ENCODE assay signal across 22 cellular contexts in genomic region chr17:56434610-56435009, GRCh38.
DNase-seq lines count a peak whose midpoint lies in the region; ATAC-seq, FAIRE-seq and TF ChIP-seq lines count a peak whose summit lies in the region.
"Had no signal": no experiment of that assay in that cellular context is flagged by ENCODE, and none has a peak within 500 bp of the region (broad histone marks: within the 10 kb centered on the region; RNA-seq: fewer than 3 reads in every experiment).

No MANE protein-coding gene starts in this region.

- no peak overlapping the region for H4K5ac ChIP-seq in H1 (ENCODE audit: insufficient read length, low read depth, low read length)

- no peak overlapping the region for H3K23ac ChIP-seq in H1 (ENCODE audit: insufficient read length)

- intact Hi-C loops in thyroid gland (cut with DNase I) = no loop called here

- no peak overlapping the region for H4K91ac ChIP-seq in H1 (replicated peaks; ENCODE audit: insufficient read length, low read length)

- H3K27me3 ChIP-seq in H1 (replicated peaks in 1 of 4; ENCODE audit: control insufficient read depth in 3 of 4, extremely low read depth in 1 of 4, insufficient read depth in 3 of 4, low read length in 3 of 4) = no peaks in the 10 kb centered on the region
- H3K27me3 ChIP-seq in thyroid gland = no peaks in the 10 kb centered on the region
- H3K27me3 ChIP-seq: BLaER1 treated with 17β-estradiol and CSF1 and Interleukin-3, amounts not matched to agents 10 nM and 100 nM; SJSA1 had no signal

- H3K4me1 ChIP-seq in H1 (replicated peaks in 1 of 4; ENCODE audit: control insufficient read depth in 3 of 4, insufficient read depth in 4 of 4, low read length in 3 of 4) (peaks cover 0 to 7% (median 4%) of the 10 kb centered on the region in 4 experiments; a peak in 5 of 7 replicates), thyroid gland (no peaks in the 10 kb centered on the region)
- H3K4me1 ChIP-seq: A549, HAP-1 had no signal

- H2AK5ac ChIP-seq in H1 (ENCODE audit: low read depth, low read length) = no peak overlapping the region

- no peaks in the 10 kb centered on the region for H3K79me2 ChIP-seq in H1 (ENCODE audit: control insufficient read depth in 1 of 2, insufficient read depth in 2 of 2, low read length in 2 of 2)

- H4K20me1 ChIP-seq in H1 (replicated peaks in 1 of 2; ENCODE audit: control insufficient read depth in 1 of 2, insufficient read depth in 2 of 2, low read length in 2 of 2) = no peaks in the 10 kb centered on the region
- H4K20me1 ChIP-seq: BLaER1 treated with 17β-estradiol and CSF1 and Interleukin-3, amounts not matched to agents 10 nM and 100 nM had no signal

- H3K18ac ChIP-seq in H1 (ENCODE audit: extremely low read depth, low read length) = no peak overlapping the region

- H3K79me1 ChIP-seq in H1 (ENCODE audit: low read depth, low read length) = no peaks in the 10 kb centered on the region

- no peak overlapping the region for H2BK12ac ChIP-seq in H1 (ENCODE audit: low read depth, low read length)

- 96% methylated on average over 10 of the region's 10 CpGs; no CpG with 5 or more reads in 1 of the 2 experiments for WGBS in H1 (ENCODE audit: extremely low coverage in 1 of 2, insufficient coverage in 1 of 2, insufficient read length in 1 of 2, insufficient replicate concordance in 2 of 2, low coverage in 1 of 2, low lambda C conversion rate in 2 of 2, missing lambda C conversion rate in 1 of 2), 2 experiments
- 78 to 84% methylated on average over 10 of the region's 10 CpGs for WGBS in thyroid gland, 2 donors

- TF ChIP-seq POLR2A in H1 (IDR thresholded peaks at IDR 0.05; ENCODE audit: control extremely low read depth in 1 of 2, low read depth in 2 of 2, low read length in 2 of 2) (no peak), thyroid gland (IDR thresholded peaks at IDR 0.05) (no peak)

- H3K9me3 ChIP-seq in H1 (ENCODE audit: insufficient read depth in 2 of 2, low read depth in 1 of 2, low read length in 1 of 2) = no peaks in the 10 kb centered on the region
- no peaks in the 10 kb centered on the region for H3K9me3 ChIP-seq in thyroid gland
- H3K9me3 ChIP-seq: A549; BLaER1 treated with 17β-estradiol and CSF1 and Interleukin-3, amounts not matched to agents 10 nM and 100 nM; HAP-1; SJSA1 had no signal

- POLR2A ChIA-PET in H1 (lab: Charles Lee; ENCODE audit: partially characterized antibody) = no interaction called here

- no peak overlapping the region for H2BK5ac ChIP-seq in H1 (ENCODE audit: low read depth, low read length)

- H3K4ac ChIP-seq in H1 (replicated peaks; ENCODE audit: insufficient read length, low read depth, low read length) = no peak overlapping the region

- no peaks in the 10 kb centered on the region for H3K36me3 ChIP-seq in H1 (ENCODE audit: control insufficient read depth in 2 of 4, insufficient read depth in 4 of 4, low read length in 3 of 4)
- no peaks in the 10 kb centered on the region for H3K36me3 ChIP-seq in thyroid gland
- H3K36me3 ChIP-seq: BLaER1 treated with 17β-estradiol and CSF1 and Interleukin-3, amounts not matched to agents 10 nM and 100 nM; HAP-1; SJSA1 had no signal

- H3K4me2 ChIP-seq in H1 (ENCODE audit: insufficient read depth in 1 of 2, low read depth in 2 of 2, low read length in 2 of 2) = no peak overlapping the region
- H3K4me2 ChIP-seq: A549; BLaER1 treated with 17β-estradiol and CSF1 and Interleukin-3, amounts not matched to agents 10 nM and 100 nM had no signal

- H3K56ac ChIP-seq in H1 (replicated peaks; ENCODE audit: insufficient read length, low read depth, low read length) = no peak overlapping the region

- DNase-seq in EH (ENCODE audit: low read depth) (peak; percentile 19), H1 (ENCODE audit: low read depth in 1 of 2, low spot score in 2 of 2) (no peak), thyroid gland (no peak), NCI-H2171 treated with DMSO at 0.1 percent for 48 hours (lab: John Stamatoyannopoulos, UW) (no peak)
- DNase-seq in activated naive CD4-positive, alpha-beta T cell (lab: John Stamatoyannopoulos, UW) = no peak
- no peak for DNase-seq in activated T-cell treated with anti-CD3 and anti-CD28 coated beads, Interleukin-2, amount 50 U/mL, for 1 hour
- DNase-seq: CD4-positive, alpha-beta memory T cell; DND-41; KBM-7; NCI-H1092; NCI-H1436; NCI-H187 treated with DMSO at 0.1 percent for 48 hours; NCI-H226; NCI-H510A treated with DMSO at 0.1 percent for 48 hours; NCI-H748 treated with DMSO at 0.1 percent for 48 hours; NK-92 treated with Interleukin-12 subunit alpha and Interleukin-12 subunit beta, amount 100 ng/mL, for 24 hours had no signal

- no peak overlapping the region for H3K9ac ChIP-seq in H1 (replicated peaks in 1 of 4; ENCODE audit: extremely low read depth in 1 of 4, low read depth in 3 of 4, low read length in 3 of 4)
- H3K9ac ChIP-seq: BLaER1 treated with 17β-estradiol and CSF1 and Interleukin-3, amounts not matched to agents 10 nM and 100 nM had no signal

- CTCF ChIA-PET in H1 (lab: Charles Lee; ENCODE audit: partially characterized antibody) = interaction anchor here (0.8 kb wide), 1 partner anchor 311 kb away, joined by 3 read pairs; no protein-coding TSS in a partner anchor

- no peak overlapping the region for H2BK120ac ChIP-seq in H1 (replicated peaks; ENCODE audit: low read depth, low read length)

- H3K4me3 ChIP-seq in H1 (ENCODE audit: extremely low read depth in 1 of 4, insufficient read depth in 2 of 4, low read depth in 3 of 4, low read length in 4 of 4) = no peak overlapping the region
- no peak overlapping the region for H3K4me3 ChIP-seq in thyroid gland (replicated peaks in 1 of 3)
- H3K4me3 ChIP-seq: A549; BLaER1 treated with 17β-estradiol and CSF1 and Interleukin-3, amounts not matched to agents 10 nM and 100 nM; HAP-1; SJSA1 had no signal

- ATAC-seq in HG02870 (IDR thresholded peaks at IDR 0.05; ENCODE audit: unreplicated experiment) = peak; percentile 78
- ATAC-seq: A549, Right ventricle myocardium inferior had no signal

- TF ChIP-seq EP300 in H1 (IDR thresholded peaks at IDR 0.05; ENCODE audit: borderline replicate concordance in 1 of 2, low read depth in 2 of 2, low read length in 2 of 2) = no peak

- H4K8ac ChIP-seq in H1 (ENCODE audit: extremely low read depth, insufficient read depth, low read length) = no peak overlapping the region

- no peak overlapping the region for H2BK20ac ChIP-seq in H1 (ENCODE audit: low read length)

- H3K14ac ChIP-seq in H1 (ENCODE audit: insufficient read length) = no peak overlapping the region

- H2AFZ ChIP-seq in H1 (ENCODE audit: low read length) = 0 out of 2 replicates have a peak overlapping the region, but pooled peaks have one; percentile 25

- FAIRE-seq in H1 (lab: Jason Lieb, UNC) = no peak
- FAIRE-seq: A549 had no signal

- TF ChIP-seq CTCF in H1 (IDR thresholded peaks at IDR 0.05; ENCODE audit: control extremely low read depth in 1 of 3, insufficient read depth in 1 of 3, low read depth in 1 of 3, low read length in 3 of 3) (no peak), thyroid gland (IDR thresholded peaks at IDR 0.05) (no peak)

- H2BK15ac ChIP-seq in H1 (ENCODE audit: low read length) = no peak overlapping the region

- no peak overlapping the region for H3K27ac ChIP-seq in H1 (ENCODE audit: low read depth, low read length)
- H3K27ac ChIP-seq in thyroid gland = no peak overlapping the region
- H3K27ac ChIP-seq: A549; BLaER1 treated with 17β-estradiol and CSF1 and Interleukin-3, amounts not matched to agents 10 nM and 100 nM; SJSA1 had no signal

- no peak for TF ChIP-seq RAD21 in H1 (IDR thresholded peaks at IDR 0.05 in 1 of 2, conservative IDR thresholded peaks at IDR 0.05 in 1 of 2; ENCODE audit: low read depth in 2 of 2, low read length in 2 of 2)

- no peaks in the 10 kb centered on the region for H3K23me2 ChIP-seq in H1 (ENCODE audit: low read depth, low read length)

TF ChIP-seq in H1, 55 proteins besides CTCF, POLR2A, EP300 and RAD21:
- TF ChIP-seq KDM5A (IDR thresholded peaks at IDR 0.05; ENCODE audit: low read length) = no peak
- TF ChIP-seq CTBP2 (IDR thresholded peaks at IDR 0.05; ENCODE audit: borderline replicate concordance, insufficient read depth, insufficient read length, low read length) = no peak
- TF ChIP-seq NRF1 (IDR thresholded peaks at IDR 0.05; ENCODE audit: low read depth, low read length) = no peak
- no peak for TF ChIP-seq CBX5 (IDR thresholded peaks at IDR 0.05; ENCODE audit: low read depth, low read length)
- no peak for TF ChIP-seq KDM4A (IDR thresholded peaks at IDR 0.05; ENCODE audit: low read depth, low read length, severe bottlenecking)
- no peak for TF ChIP-seq CBX8 (IDR thresholded peaks at IDR 0.05; ENCODE audit: borderline replicate concordance, low read depth, low read length)
- TF ChIP-seq CEBPB (IDR thresholded peaks at IDR 0.05; ENCODE audit: low read depth, low read length) = no peak
- no peak for TF ChIP-seq CHD2 (IDR thresholded peaks at IDR 0.05; ENCODE audit: low read length)
- no peak for TF ChIP-seq SP2 (IDR thresholded peaks at IDR 0.05; ENCODE audit: low read length)
- no peak for TF ChIP-seq ZNF274 (IDR thresholded peaks at IDR 0.05; ENCODE audit: borderline replicate concordance, extremely low read depth, low read length)
